ENCODE assay signal across 9 cellular contexts in the genomic region with DNA sequence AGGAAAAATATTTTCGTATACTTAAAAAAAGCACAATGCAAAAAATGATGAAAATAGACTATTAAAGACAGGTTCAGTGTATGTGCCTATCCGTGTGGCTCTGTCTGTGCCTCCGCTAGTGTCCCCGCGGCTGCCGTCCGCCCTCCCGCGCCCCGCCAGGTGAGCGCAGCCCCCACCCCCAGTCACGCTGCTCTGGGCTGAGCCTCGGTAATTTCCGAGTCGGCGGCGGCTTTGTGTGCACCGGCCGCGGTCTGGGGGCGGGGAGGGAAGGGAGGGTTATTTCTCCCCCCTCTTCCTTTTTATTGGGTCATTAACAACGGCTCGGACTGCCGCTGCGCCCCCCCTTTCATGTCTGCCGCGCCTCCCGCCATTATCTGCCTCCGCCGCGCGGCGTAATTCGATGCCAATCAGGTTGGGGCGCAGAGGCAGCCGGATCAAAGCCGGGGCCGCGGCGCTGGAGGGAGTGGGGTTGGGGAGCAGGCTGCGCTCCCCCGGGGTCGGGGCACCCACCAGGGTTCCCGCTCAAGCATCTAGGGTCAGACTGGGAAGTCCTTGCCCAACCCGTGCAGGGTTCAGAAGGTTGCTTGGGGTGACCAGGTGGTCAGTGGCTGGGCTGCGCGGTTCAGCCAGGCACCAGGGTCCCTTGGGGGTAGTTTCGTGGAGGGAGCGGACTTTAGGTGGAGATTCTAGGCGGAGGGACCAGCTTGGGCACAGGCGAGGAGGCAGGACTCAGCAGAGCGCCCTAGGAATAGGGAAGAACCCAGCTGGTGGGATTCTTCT. TPM values are rescaled to one million over a fixed set of nuclear protein-coding genes. Genes with fewer than 3 reads are reported as not detected.
DNase-seq lines count a peak whose midpoint lies in the region; TF ChIP-seq lines count a peak whose summit lies in the region.
"Had no signal": no experiment of that assay in that cellular context is flagged by ENCODE, and none has a peak within 500 bp of the region (broad histone marks: within the 10 kb centered on the region; RNA-seq: fewer than 3 reads in every experiment).

No MANE protein-coding gene starts in this region.

- H3K4me3 ChIP-seq in HUES6 (ENCODE audit: low read depth, low read length) = peak overlapping the region; percentile 49
- peak overlapping the region; percentile 42 for H3K4me3 ChIP-seq in neural progenitor cell
- H3K4me3 ChIP-seq: thoracic aorta had no signal

- peak; percentile 56 for DNase-seq in DMS53 (lab: John Stamatoyannopoulos, UW)
- DNase-seq in DMS53 treated with DMSO at 0.1 percent for 48 hours (lab: John Stamatoyannopoulos, UW; ENCODE audit: unreplicated experiment) = no peak
- DNase-seq in caudate nucleus (lab: John Stamatoyannopoulos, UW) = peak in 7 of 61 donors; percentile 19 to 65 (median 43)
- DNase-seq in neural progenitor cell (ENCODE audit: low spot score) = peak; percentile 88
- no peak for DNase-seq in cerebellum (ENCODE audit: low spot score)
- no peak for DNase-seq in KBM-7
- DNase-seq in NCI-H2081 treated with DMSO at 0.1 percent for 48 hours (lab: John Stamatoyannopoulos, UW) = no peak

- no peaks in the 10 kb centered on the region for H3K36me3 Mint-ChIP-seq in neural progenitor cell

- no peaks in the 10 kb centered on the region for H3K79me2 ChIP-seq in neural progenitor cell (ENCODE audit: low read depth)

- H3F3A ChIP-seq in neural progenitor cell (ENCODE audit: low read depth) = peaks cover 36% of the 10 kb centered on the region

- H3K4me2 ChIP-seq in neural progenitor cell = peak overlapping the region; percentile 91

- no peak for TF ChIP-seq CTCF in neural progenitor cell (IDR thresholded peaks at IDR 0.05)

- H3K36me3 ChIP-seq in HUES6 (ENCODE audit: control insufficient read depth, insufficient read depth, low read length) (no peaks in the 10 kb centered on the region), neural progenitor cell (no peaks in the 10 kb centered on the region)
- H3K36me3 ChIP-seq: thoracic aorta had no signal

- peak overlapping the region; percentile 74 for H3K4me3 Mint-ChIP-seq in neural progenitor cell

- H3K27me3 Mint-ChIP-seq in neural progenitor cell (ENCODE audit: insufficient read depth, low read depth) = peaks cover 13% of the 10 kb centered on the region

- H4K20me1 ChIP-seq in neural progenitor cell (ENCODE audit: low read depth) = peaks cover 5% of the 10 kb centered on the region

- peaks cover 66% of the 10 kb centered on the region for H3K27me3 ChIP-seq in HUES6 (ENCODE audit: control insufficient read depth, insufficient read depth, low read length)
- peaks cover 84% of the 10 kb centered on the region for H3K27me3 ChIP-seq in neural progenitor cell

- peak overlapping the region; percentile 48 for H3K27ac Mint-ChIP-seq in neural progenitor cell

- no peaks in the 10 kb centered on the region for H3K9me3 Mint-ChIP-seq in neural progenitor cell

- H3K9ac ChIP-seq in HUES6 (ENCODE audit: low read length) (peak overlapping the region; percentile 31), neural progenitor cell (no peak overlapping the region)

- in situ Hi-C loops in KBM-7 (cut with MboI; ENCODE audit: low pct_unique_long_range_greater_than_20kb, low sequenced_read_pairs) = no loop called here

- no peaks in the 10 kb centered on the region for H3K9me3 ChIP-seq in HUES6 (ENCODE audit: control insufficient read depth, insufficient read depth, low read depth, low read length)
- no peaks in the 10 kb centered on the region for H3K9me3 ChIP-seq in neural progenitor cell (ENCODE audit: low read depth)
- H3K9me3 ChIP-seq: thoracic aorta had no signal

- peaks cover 80% of the 10 kb centered on the region for H3K4me1 Mint-ChIP-seq in neural progenitor cell

- no peak overlapping the region for H2AFZ ChIP-seq in neural progenitor cell (replicated peaks)

- H3K4me1 ChIP-seq in HUES6 (ENCODE audit: control insufficient read depth, insufficient read depth, low read length) = peaks cover 35% of the 10 kb centered on the region
- peaks cover 22% of the 10 kb centered on the region for H3K4me1 ChIP-seq in neural progenitor cell

- no peak overlapping the region for H3K27ac ChIP-seq in HUES6 (ENCODE audit: low read depth, low read length)
- H3K27ac ChIP-seq in caudate nucleus (ENCODE audit: low read depth, low read length) = peak overlapping the region; percentile 26
- H3K27ac ChIP-seq in neural progenitor cell = no peak overlapping the region
- H3K27ac ChIP-seq: thoracic aorta had no signal

RNA-seq across cellular contexts. Expression of a gene that starts 39.5 kb away (rescaled TPM):
- total RNA-seq in neural progenitor cell (ENCODE audit: low replicate concordance) (0.09 and 0.53 TPM in 2 replicates), cerebellum (16.7 TPM)

Comparison
In these comparisons a context has a peak if more than half of its experiments do, and no peak if none do; other contexts are left out.
1. DNase-seq: peak in DMS53 (single experiment) and neural progenitor cell (single experiment); none in DMS53 treated with DMSO at 0.1 percent for 48 hours (single experiment), cerebellum (single experiment), KBM-7 (single experiment) and NCI-H2081 treated with DMSO at 0.1 percent for 48 hours (single experiment).
2. RNA of a gene that starts 39.5 kb away (total RNA-seq): 16.7 TPM in cerebellum (single experiment); 0.09 to 0.53 TPM in neural progenitor cell; every median in the first group is over 10 times any median in the second.